ENCODE assay signal across 19 cellular contexts in the genomic region with DNA sequence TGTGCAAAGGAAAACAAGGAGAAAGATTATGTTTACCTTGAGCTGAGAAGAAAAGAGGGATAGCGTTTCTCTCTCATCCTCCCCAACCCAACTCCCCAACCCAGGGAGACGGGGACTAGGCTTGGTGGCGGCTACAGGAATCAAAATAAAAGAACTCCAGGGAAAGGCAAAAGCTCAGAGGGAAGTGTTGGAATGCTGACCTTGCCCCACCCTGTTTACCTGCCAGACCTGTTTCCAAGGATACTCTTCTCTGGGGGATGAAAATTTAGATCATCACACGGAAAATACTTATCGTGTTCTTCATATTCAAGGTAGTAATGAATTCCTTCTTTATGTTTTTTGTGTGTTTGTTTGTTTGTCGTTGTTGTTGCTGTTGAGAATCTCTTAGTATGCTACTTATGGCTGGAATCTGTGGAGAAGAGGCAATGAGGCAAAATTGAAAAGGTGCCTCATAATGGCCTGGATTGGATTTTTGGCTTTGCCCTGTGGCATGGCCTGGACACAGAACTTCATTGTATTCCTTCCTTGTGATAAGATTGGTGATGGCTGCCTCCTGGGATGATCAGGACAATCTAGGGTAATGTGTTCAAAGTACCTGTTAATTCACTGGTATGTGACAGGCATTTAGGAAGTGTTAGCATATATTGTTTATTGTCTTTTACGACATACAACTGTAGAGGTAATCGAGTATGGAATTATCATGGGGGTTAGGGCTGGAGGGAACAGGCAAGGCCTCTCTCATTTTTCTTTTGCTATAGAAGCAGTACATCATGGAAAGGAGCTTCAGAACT. TPM values are rescaled to one million over a fixed set of nuclear protein-coding genes. Genes with fewer than 3 reads are reported as not detected.
A peak's percentile ranks its signal among the peaks of the same experiment; 100 is the strongest.
DNase-seq lines count a peak whose midpoint lies in the region; ATAC-seq and TF ChIP-seq lines count a peak whose summit lies in the region.
"Had no signal": no experiment of that assay in that cellular context is flagged by ENCODE, and none has a peak within 500 bp of the region (broad histone marks: within the 10 kb centered on the region; RNA-seq: fewer than 3 reads in every experiment).

No MANE protein-coding gene starts in this region.

- H3K36me3 Mint-ChIP-seq in Caco-2 (ENCODE audit: insufficient read depth, unreplicated experiment): no peaks in the 10 kb centered on the region
- H3K36me3 Mint-ChIP-seq: CD14-positive monocyte had no signal

- CTCF ChIA-PET in Caco-2 (lab: Charles Lee): interaction anchor here (1.0 kb wide), 1 partner anchor 811 kb away, joined by 3 read pairs; no protein-coding TSS in a partner anchor

- peak overlapping the region; percentile 48 for H3K27ac Mint-ChIP-seq in Caco-2 (ENCODE audit: unreplicated experiment)
- H3K27ac Mint-ChIP-seq: CD14-positive monocyte had no signal

- ATAC-seq in mucosa of descending colon: peak; percentile 61
- ATAC-seq: HepG2 had no signal

- BruUV-seq in Caco-2 (replicated peaks; lab: Mats Ljungman, UMichigan): no TSS peak

- intact Hi-C loops in Caco-2 (cut with micrococcal nuclease; ENCODE audit: unreplicated experiment): no loop called here
- intact Hi-C loops in colonic mucosa (cut with DNase I): no loop called here
- intact Hi-C loops in mucosa of descending colon (cut with DNase I, micrococcal nuclease): no loop called here
- intact Hi-C loops in testis (cut with DNase I; ENCODE audit: low total_unique reads): no loop called here

- no peak overlapping the region for H3K27ac ChIP-seq in colonic mucosa
- no peak overlapping the region for H3K27ac ChIP-seq in testis
- H3K27ac ChIP-seq: KMS-11, SK-N-MC had no signal

- POLR2A ChIA-PET in Caco-2 (lab: Charles Lee): no interaction called here

- no peak for TF ChIP-seq RAD21 in Ishikawa (IDR thresholded peaks at IDR 0.05; ENCODE audit: low read depth)

- H3K27me3 Mint-ChIP-seq in Caco-2 (ENCODE audit: insufficient read depth, unreplicated experiment): no peaks in the 10 kb centered on the region

- H3K4me3 ChIP-seq in Caco-2 (ENCODE audit: low read depth, low read length): no peak overlapping the region
- H3K4me3 ChIP-seq in colonic mucosa: no peak overlapping the region
- no peak overlapping the region for H3K4me3 ChIP-seq in mucosa of descending colon
- no peak overlapping the region for H3K4me3 ChIP-seq in testis
- H3K4me3 ChIP-seq: SK-N-MC had no signal

- H3K36me3 ChIP-seq in Caco-2 (ENCODE audit: control insufficient read depth, insufficient read depth, low read length) (no peaks in the 10 kb centered on the region), colonic mucosa (no peaks in the 10 kb centered on the region), mucosa of descending colon (ENCODE audit: low read depth) (no peaks in the 10 kb centered on the region), testis (ENCODE audit: low read depth, missing control alignments) (no peaks in the 10 kb centered on the region)

- no peak overlapping the region for H3K9ac ChIP-seq in colonic mucosa (ENCODE audit: low read depth in 2 of 2, low read length in 2 of 2)
- H3K9ac ChIP-seq: KMS-11 had no signal

- H3K9me3 ChIP-seq in Caco-2: no peaks in the 10 kb centered on the region
- no peaks in the 10 kb centered on the region for H3K9me3 ChIP-seq in colonic mucosa
- H3K9me3 ChIP-seq in mucosa of descending colon: no peaks in the 10 kb centered on the region
- H3K9me3 ChIP-seq in testis: no peaks in the 10 kb centered on the region

- H3K4me1 ChIP-seq in Caco-2 (peaks cover 11% of the 10 kb centered on the region), colonic mucosa (no peaks in the 10 kb centered on the region), mucosa of descending colon (ENCODE audit: low read depth) (peaks cover 11% of the 10 kb centered on the region), testis (no peaks in the 10 kb centered on the region)

- TF ChIP-seq POLR2A in testis (IDR thresholded peaks at IDR 0.05): no peak

- no peak overlapping the region for H3K4me3 Mint-ChIP-seq in Caco-2 (ENCODE audit: unreplicated experiment)
- H3K4me3 Mint-ChIP-seq: CD14-positive monocyte had no signal

- H3K9me3 Mint-ChIP-seq in Caco-2 (ENCODE audit: unreplicated experiment): no peaks in the 10 kb centered on the region
- H3K9me3 Mint-ChIP-seq: CD14-positive monocyte had no signal

- 89 to 92% methylated on average over 8 of the region's 8 CpGs for WGBS in testis, 2 donors

- no peak for TF ChIP-seq EP300 in Ishikawa (IDR thresholded peaks at IDR 0.05; ENCODE audit: borderline replicate concordance)

- H3K27me3 ChIP-seq in Caco-2 (replicated peaks; ENCODE audit: control insufficient read depth, insufficient read depth, low read length) (no peaks in the 10 kb centered on the region), colonic mucosa (no peaks in the 10 kb centered on the region), testis (no peaks in the 10 kb centered on the region)

- H3K4me1 Mint-ChIP-seq in Caco-2 (ENCODE audit: low read depth, unreplicated experiment): peaks cover 21% of the 10 kb centered on the region
- H3K4me1 Mint-ChIP-seq: CD14-positive monocyte had no signal

- TF ChIP-seq CTCF in Caco-2 (IDR thresholded peaks at IDR 0.05; ENCODE audit: insufficient read depth in 1 of 2, low read depth in 1 of 2, low read length in 1 of 2, severe bottlenecking in 1 of 2, unreplicated experiment in 1 of 2) (no peak), colonic mucosa (IDR thresholded peaks at IDR 0.05) (no peak), mucosa of descending colon (IDR thresholded peaks at IDR 0.05) (no peak), testis (IDR thresholded peaks at IDR 0.05) (no peak)

- peak in 1 of 2 experiments; percentile 32 for DNase-seq in Caco-2
- peak; percentile 72 for DNase-seq in colonic mucosa
- DNase-seq in mucosa of descending colon: peak in 1 of 3 donors; percentile 72
- no peak for DNase-seq in HuH-7 (ENCODE audit: low spot score)
- DNase-seq in DMS 273 (lab: John Stamatoyannopoulos, UW; ENCODE audit: unreplicated experiment): no peak
- no peak for DNase-seq in stimulated activated CD4-positive, alpha-beta T cell treated with anti-CD3 and anti-CD28 coated beads, Interleukin-15, amount 100 ng/mL, for 24 hours
- no peak for DNase-seq in testis
- DNase-seq: 8988T, DMS153, GF-D8, GOT3, NCI-H1436, NCI-H2029 treated with DMSO at 0.1 percent for 48 hours, Right ventricle myocardium superior had no signal

TF ChIP-seq in Ishikawa, 13 proteins besides CTCF, POLR2A, EP300 and RAD21:
- TF ChIP-seq TAF1 (IDR thresholded peaks at IDR 0.05; ENCODE audit: low read depth) (no peak), TEAD4 (IDR thresholded peaks at IDR 0.05) (peak; percentile 47; the same call in 1 of the 2 replicates)

RNA-seq across cellular contexts. Expression of gene TPRG1, which starts 11.1 kb away (rescaled TPM):
- total RNA-seq in Caco-2 (2022) (1.5 and 1.6 TPM in 2 replicates), colonic mucosa (1 to 10 TPM; 1.1 to 1.8 TPM), mucosa of descending colon (1 to 10 TPM; 1.4 to 3.2 (median 2.2) TPM), testis (10 to 100 TPM; 15.9 to 25.2 TPM)
- polyA plus RNA-seq in testis (ENCODE audit: insufficient read depth, low read depth, low replicate concordance): 15.5 TPM
- total RNA-seq: HepG2 had no signal
